ENCODE assay signal across 2 cellular contexts in genomic region chr22:29011868-29012428, GRCh38.
TF ChIP-seq lines count a peak whose summit lies in the region.

No MANE protein-coding gene starts in this region.

TF ChIP-seq in WTC11, 78 proteins besides CTCF, POLR2A, EP300 and RAD21 (continued from another document):
- no peak for TF ChIP-seq HMGXB4 (CRISPR knock-in tag; IDR thresholded peaks at IDR 0.05)
- TF ChIP-seq ZNF396 (CRISPR knock-in tag; IDR thresholded peaks at IDR 0.05; ENCODE audit: borderline replicate concordance): no peak
- no peak for TF ChIP-seq FOXK1 (CRISPR knock-in tag; IDR thresholded peaks at IDR 0.05)
- TF ChIP-seq E2F5 (CRISPR knock-in tag; IDR thresholded peaks at IDR 0.05): no peak
- no peak for TF ChIP-seq ZSCAN18 (CRISPR knock-in tag; IDR thresholded peaks at IDR 0.05)
- TF ChIP-seq TCF7 (CRISPR knock-in tag; IDR thresholded peaks at IDR 0.05; ENCODE audit: low read depth): no peak
- no peak for TF ChIP-seq NFYB (CRISPR knock-in tag; conservative IDR thresholded peaks at IDR 0.05; ENCODE audit: low read depth)
- TF ChIP-seq ATF6 (CRISPR knock-in tag; IDR thresholded peaks at IDR 0.05): no peak
- no peak for TF ChIP-seq NFATC4 (CRISPR knock-in tag; IDR thresholded peaks at IDR 0.05)
- no peak for TF ChIP-seq JAZF1 (CRISPR knock-in tag; IDR thresholded peaks at IDR 0.05)
- no peak for TF ChIP-seq HMGA2 (CRISPR knock-in tag; IDR thresholded peaks at IDR 0.05)
- no peak for TF ChIP-seq ZNF512 (CRISPR knock-in tag; IDR thresholded peaks at IDR 0.05; ENCODE audit: borderline replicate concordance)

TF ChIP-seq in H1, 55 proteins besides CTCF, POLR2A, EP300 and RAD21 (continued from another document):
- TF ChIP-seq CHD7 (IDR thresholded peaks at IDR 0.05; ENCODE audit: insufficient replicate concordance, low read length) (no peak), RNF2 (IDR thresholded peaks at IDR 0.05; ENCODE audit: borderline replicate concordance, low read depth, low read length, missing control alignments, poor library complexity, severe bottlenecking) (no peak), SIRT6 (IDR thresholded peaks at IDR 0.05; ENCODE audit: low read length) (no peak), SAP30 (IDR thresholded peaks at IDR 0.05; ENCODE audit: insufficient read depth, insufficient replicate concordance, low read length) (no peak), RFX5 (IDR thresholded peaks at IDR 0.05; ENCODE audit: borderline replicate concordance, low read depth, low read length) (0 out of 2 replicates have a peak, but pooled peaks have one; percentile 25), HDAC2 (IDR thresholded peaks at IDR 0.05; ENCODE audit: borderline replicate concordance in 1 of 2, low read depth in 2 of 2, low read length in 2 of 2) (no peak)
